Comparison of ENCODE assay signal across 9 cellular contexts in genomic region chr19:13098291-13099072, GRCh38. TPM values are rescaled to one million over a fixed set of nuclear protein-coding genes. Genes with fewer than 3 reads are reported as not detected.
DNase-seq lines count a peak whose midpoint lies in the region; ATAC-seq and TF ChIP-seq lines count a peak whose summit lies in the region.
"Had no signal": no experiment of that assay in that cellular context is flagged by ENCODE, and none has a peak within 500 bp of the region (broad histone marks: within the 10 kb centered on the region; RNA-seq: fewer than 3 reads in every experiment).

No MANE protein-coding gene starts in this region.

- DNase-seq in fibroblast of lung (ENCODE audit: low read depth in 2 of 2) (peak; percentile 49 to 58), trophoblast cell (peak in 1 of 2 donors; percentile 31)
- DNase-seq in activated CD4-positive, CD25-positive, alpha-beta regulatory T cell (lab: John Stamatoyannopoulos, UW), result no peak

- no peak overlapping the region for H2AK5ac ChIP-seq in trophoblast cell (ENCODE audit: low read length)

- H2BK12ac ChIP-seq in trophoblast cell (ENCODE audit: low read length), result no peak overlapping the region

- H3K4me2 ChIP-seq in fibroblast of lung (ENCODE audit: extremely low read depth, insufficient read depth, low read length) (peak overlapping the region; percentile 59), trophoblast cell (ENCODE audit: low read length) (peak overlapping the region; percentile 33)

- H3K9me3 ChIP-seq in HUES6 (ENCODE audit: control insufficient read depth, insufficient read depth, low read depth, low read length) (no peaks in the 10 kb centered on the region), fibroblast of lung (ENCODE audit: control insufficient read depth, insufficient read depth, low read depth, low read length) (no peaks in the 10 kb centered on the region), trophoblast cell (ENCODE audit: insufficient read depth, low read depth, low read length) (peaks cover 8% of the 10 kb centered on the region)

- TF ChIP-seq CTCF in VCaP (conservative IDR thresholded peaks at IDR 0.05), result no peak
- no peak for TF ChIP-seq CTCF in fibroblast of lung (conservative IDR thresholded peaks at IDR 0.05 in 1 of 2, IDR thresholded peaks at IDR 0.05 in 1 of 2; ENCODE audit: low read depth in 1 of 2, low read length in 2 of 2)

- H3K18ac ChIP-seq in trophoblast cell (ENCODE audit: low read length), result no peak overlapping the region

- peak overlapping the region; percentile 34 for H3K4me3 ChIP-seq in HUES6 (ENCODE audit: low read depth, low read length)
- no peak overlapping the region for H3K4me3 ChIP-seq in fibroblast of lung (replicated peaks in 1 of 4; ENCODE audit: control extremely low read depth in 1 of 4, insufficient read depth in 1 of 4, low read depth in 3 of 4, low read length in 4 of 4)
- no peak overlapping the region for H3K4me3 ChIP-seq in trophoblast cell (ENCODE audit: low read depth, low read length)

- H3K79me2 ChIP-seq in fibroblast of lung (ENCODE audit: control insufficient read depth, insufficient read depth, low read length) (peaks cover 1% of the 10 kb centered on the region), trophoblast cell (ENCODE audit: control insufficient read depth, insufficient read depth, low read length, poor library complexity) (no peaks in the 10 kb centered on the region)

- H3K79me1 ChIP-seq in trophoblast cell (ENCODE audit: low read length), result peaks cover 5% of the 10 kb centered on the region

- H3K27me3 ChIP-seq in HUES6 (ENCODE audit: control insufficient read depth, insufficient read depth, low read length) (peaks cover 77% of the 10 kb centered on the region), fibroblast of lung (ENCODE audit: control insufficient read depth, insufficient read depth, low read length) (no peaks in the 10 kb centered on the region), trophoblast cell (ENCODE audit: insufficient read depth, low read length) (peaks cover 62% of the 10 kb centered on the region)

- peaks cover 24% of the 10 kb centered on the region for H3K4me1 ChIP-seq in HUES6 (ENCODE audit: control insufficient read depth, insufficient read depth, low read length)
- H3K4me1 ChIP-seq in fibroblast of lung (ENCODE audit: control insufficient read depth, extremely low read depth, insufficient read depth, low read length), result peaks cover 3% of the 10 kb centered on the region
- peaks cover 12 to 14% of the 10 kb centered on the region in 2 experiments for H3K4me1 ChIP-seq in trophoblast cell (ENCODE audit: control insufficient read depth in 1 of 2, insufficient read depth in 2 of 2, low read length in 2 of 2)

- H2AFZ ChIP-seq in fibroblast of lung (ENCODE audit: low read length) (no peak overlapping the region), trophoblast cell (ENCODE audit: insufficient read depth, low read length, poor library complexity) (no peak overlapping the region)

- no peak overlapping the region for H3K4ac ChIP-seq in trophoblast cell (ENCODE audit: low read depth, low read length)

- H4K12ac ChIP-seq in trophoblast cell (ENCODE audit: low read depth, low read length), result no peak overlapping the region

- no peak overlapping the region for H4K91ac ChIP-seq in trophoblast cell (ENCODE audit: low read depth, low read length)

- H3K27ac ChIP-seq in HUES6 (ENCODE audit: low read depth, low read length) (no peak overlapping the region), VCaP (peak overlapping the region; percentile 85), fibroblast of lung (ENCODE audit: insufficient read depth, low read length) (no peak overlapping the region), trophoblast cell (ENCODE audit: low read depth, low read length) (no peak overlapping the region)

- H3K14ac ChIP-seq in trophoblast cell (ENCODE audit: low read length), result no peak overlapping the region

- H3K36me3 ChIP-seq in HUES6 (ENCODE audit: control insufficient read depth, insufficient read depth, low read length), result no peaks in the 10 kb centered on the region
- peaks cover 5% of the 10 kb centered on the region for H3K36me3 ChIP-seq in fibroblast of lung (ENCODE audit: control insufficient read depth, insufficient read depth, low read length)
- H3K36me3 ChIP-seq in trophoblast cell (ENCODE audit: control insufficient read depth in 1 of 2, insufficient read depth in 2 of 2, low read length in 2 of 2), result no peaks in the 10 kb centered on the region

- no peak overlapping the region for H4K8ac ChIP-seq in trophoblast cell (ENCODE audit: low read depth, low read length)

- no peak overlapping the region for H3K9ac ChIP-seq in HUES6 (ENCODE audit: low read length)
- no peak overlapping the region for H3K9ac ChIP-seq in fibroblast of lung (ENCODE audit: insufficient read depth, low read length)
- no peak overlapping the region for H3K9ac ChIP-seq in trophoblast cell (ENCODE audit: low read length)

- H3K23ac ChIP-seq in trophoblast cell (ENCODE audit: low read length), result no peak overlapping the region

- no peak overlapping the region for H2BK120ac ChIP-seq in trophoblast cell (ENCODE audit: insufficient read depth, low read length, poor library complexity)

- H2BK5ac ChIP-seq in trophoblast cell (ENCODE audit: low read depth, low read length, poor library complexity), result no peak overlapping the region

- no CpG with 5 or more reads among the region's 56 CpGs for WGBS in trophoblast cell (ENCODE audit: extremely low coverage, insufficient coverage, insufficient read length)

- ATAC-seq in HG02870 (IDR thresholded peaks at IDR 0.05; ENCODE audit: unreplicated experiment) (no peak), HG03342 (IDR thresholded peaks at IDR 0.05; ENCODE audit: unreplicated experiment) (no peak), HG02763 (IDR thresholded peaks at IDR 0.05; ENCODE audit: unreplicated experiment) (no peak)
- ATAC-seq: Panc1 had no signal

- no peaks in the 10 kb centered on the region for H4K20me1 ChIP-seq in fibroblast of lung (ENCODE audit: control insufficient read depth, extremely low read depth, insufficient read depth, low read length)

RNA-seq across cellular contexts. Expression of gene LYL1, which starts 4.2 kb away (rescaled TPM):
- under 0.01 and 1.2 TPM in 2 replicates for total RNA-seq in fibroblast of lung
- 0.26 and 0.30 TPM in 2 replicates for polyA plus RNA-seq in fibroblast of lung
- 0.50 and 0.96 TPM in 2 replicates for polyA plus RNA-seq in fibroblast of lung (2012)
- polyA minus RNA-seq in fibroblast of lung (ENCODE audit: low replicate concordance), result 0.22 TPM in 1 of 2 replicates, not detected in the other
- polyA plus RNA-seq in trophoblast cell (2013), result 0.10 and 0.16 TPM in 2 replicates

RNA-seq across cellular contexts. Expression of gene TRMT1, which starts 18.1 kb away (rescaled TPM):
- 20.3 and 21.8 TPM in 2 replicates for total RNA-seq in fibroblast of lung
- polyA plus RNA-seq in fibroblast of lung, result 12.2 and 17.9 TPM in 2 replicates
- 12.4 and 24.1 TPM in 2 replicates for polyA plus RNA-seq in fibroblast of lung (2012)
- 24.9 and 36.2 TPM in 2 replicates for polyA minus RNA-seq in fibroblast of lung (ENCODE audit: low replicate concordance)
- 26.6 and 28.8 TPM in 2 replicates for polyA plus RNA-seq in trophoblast cell (2013)

RNA-seq across cellular contexts. Expression of gene NACC1, which starts 19.6 kb away (rescaled TPM):
- total RNA-seq in fibroblast of lung, result 24.7 and 31.9 TPM in 2 replicates
- 33.5 and 64.7 TPM in 2 replicates for polyA plus RNA-seq in fibroblast of lung
- 38.6 and 61.6 TPM in 2 replicates for polyA plus RNA-seq in fibroblast of lung (2012)
- polyA minus RNA-seq in fibroblast of lung (ENCODE audit: low replicate concordance), result 78.1 and 116 TPM in 2 replicates
- 149 and 154 TPM in 2 replicates for polyA plus RNA-seq in trophoblast cell (2013)

RNA-seq across cellular contexts. Expression of gene STX10, which starts 51.7 kb away (rescaled TPM):
- 69.2 and 78.1 TPM in 2 replicates for total RNA-seq in fibroblast of lung
- polyA plus RNA-seq in fibroblast of lung, result 48.9 and 54.3 TPM in 2 replicates
- 61.8 and 73.6 TPM in 2 replicates for polyA plus RNA-seq in fibroblast of lung (2012)
- polyA minus RNA-seq in fibroblast of lung (ENCODE audit: low replicate concordance), result 68.6 and 178 TPM in 2 replicates
- 45.9 and 47.7 TPM in 2 replicates for polyA plus RNA-seq in trophoblast cell (2013)

RNA-seq across cellular contexts. Expression of gene IER2, which starts 51.7 kb away (rescaled TPM):
- total RNA-seq in fibroblast of lung, result 21.1 and 26.4 TPM in 2 replicates
- 16.5 and 99.6 TPM in 2 replicates for polyA plus RNA-seq in fibroblast of lung
- polyA plus RNA-seq in fibroblast of lung (2012), result 30.8 and 154 TPM in 2 replicates
- 9.2 and 22.2 TPM in 2 replicates for polyA minus RNA-seq in fibroblast of lung (ENCODE audit: low replicate concordance)
- polyA plus RNA-seq in trophoblast cell (2013), result 139 and 150 TPM in 2 replicates

Comparison
In these comparisons a context has a peak if more than half of its experiments do, and no peak if none do; other contexts are left out.
1. DNase-seq: peak in fibroblast of lung (2 of 2); none in activated CD4-positive, CD25-positive, alpha-beta regulatory T cell (0 of 4).